Comparison of ENCODE assay signal across 8 cellular contexts in genomic region chr17:28598389-28598788, GRCh38. TPM values are rescaled to one million over a fixed set of nuclear protein-coding genes. Genes with fewer than 3 reads are reported as not detected.
DNase-seq lines count a peak whose midpoint lies in the region; ATAC-seq, FAIRE-seq and TF ChIP-seq lines count a peak whose summit lies in the region.

No MANE protein-coding gene starts in this region.

- no peaks in the 10 kb centered on the region for H3K36me3 ChIP-seq in astrocyte (ENCODE audit: insufficient read depth, low read length)

- no peaks in the 10 kb centered on the region for H4K20me1 ChIP-seq in astrocyte (ENCODE audit: insufficient read depth, low read length)

- H3K27me3 ChIP-seq in astrocyte (ENCODE audit: insufficient read depth, low read length): no peaks in the 10 kb centered on the region

- H3K9me3 Mint-ChIP-seq in astrocyte (ENCODE audit: unreplicated experiment): no peaks in the 10 kb centered on the region
- H3K9me3 Mint-ChIP-seq in mesothelial cell of epicardium: no peaks in the 10 kb centered on the region

- FAIRE-seq in astrocyte (lab: Jason Lieb, UNC): no peak

- H2AFZ ChIP-seq in astrocyte (ENCODE audit: low read depth, low read length): peak overlapping the region; percentile 88

- no peaks in the 10 kb centered on the region for H3K9me3 ChIP-seq in astrocyte (ENCODE audit: insufficient read depth, low read depth, low read length)

- H3K4me3 Mint-ChIP-seq in astrocyte (ENCODE audit: unreplicated experiment) (peak overlapping the region; percentile 89), mesothelial cell of epicardium (peak overlapping the region; percentile 84)

- peaks cover 4% of the 10 kb centered on the region for H3K4me1 Mint-ChIP-seq in astrocyte (ENCODE audit: low read depth, unreplicated experiment)
- H3K4me1 Mint-ChIP-seq in mesothelial cell of epicardium: peaks cover 19% of the 10 kb centered on the region

- in situ Hi-C loops in G401 (cut with HindIII; ENCODE audit: low sequenced_read_pairs): no loop called here

- peak overlapping the region; percentile 56 for H3K27ac Mint-ChIP-seq in astrocyte (ENCODE audit: unreplicated experiment)
- H3K27ac Mint-ChIP-seq in mesothelial cell of epicardium: peak overlapping the region; percentile 89

- TF ChIP-seq CTCF in C4-2B (conservative IDR thresholded peaks at IDR 0.05) (no peak), astrocyte (IDR thresholded peaks at IDR 0.05; ENCODE audit: insufficient read depth, low read depth, low read length) (no peak), mesothelial cell of epicardium (IDR thresholded peaks at IDR 0.05; ENCODE audit: unreplicated experiment) (no peak)

- peaks cover 24% of the 10 kb centered on the region for H3K79me2 ChIP-seq in astrocyte (ENCODE audit: insufficient read depth, low read length)

- H3K4me3 ChIP-seq in astrocyte (ENCODE audit: insufficient read depth, low read depth, low read length): peak overlapping the region; percentile 83

- peak; percentile 5 for ATAC-seq in HG02938 (IDR thresholded peaks at IDR 0.05; ENCODE audit: unreplicated experiment)
- ATAC-seq in GM18870 (IDR thresholded peaks at IDR 0.05; ENCODE audit: unreplicated experiment): no peak

- H3K4me2 ChIP-seq in astrocyte (ENCODE audit: low read length): peak overlapping the region; percentile 92

- peak overlapping the region; percentile 84 for H3K27ac ChIP-seq in C4-2B
- H3K27ac ChIP-seq in astrocyte (ENCODE audit: low read depth, low read length): peak overlapping the region; percentile 93

- peaks cover 9% of the 10 kb centered on the region for H3K4me1 ChIP-seq in astrocyte (ENCODE audit: insufficient read depth, low read length)

- H3K36me3 Mint-ChIP-seq in astrocyte (ENCODE audit: low read depth, unreplicated experiment): no peaks in the 10 kb centered on the region
- H3K36me3 Mint-ChIP-seq in mesothelial cell of epicardium: no peaks in the 10 kb centered on the region

- H3K27me3 Mint-ChIP-seq in astrocyte (ENCODE audit: low read depth, unreplicated experiment): no peaks in the 10 kb centered on the region
- no peaks in the 10 kb centered on the region for H3K27me3 Mint-ChIP-seq in mesothelial cell of epicardium (ENCODE audit: low read depth)

- DNase-seq in astrocyte (ENCODE audit: low read depth) (no peak), mesothelial cell of epicardium (ENCODE audit: low spot score in 2 of 2, unreplicated experiment in 2 of 2) (no peak), islet precursor cell (no peak), superior temporal gyrus (ENCODE audit: extremely low spot score) (no peak), G401 (ENCODE audit: low spot score) (no peak)

- H3K9ac ChIP-seq in astrocyte (ENCODE audit: low read length): peak overlapping the region; percentile 91

RNA-seq across cellular contexts. Expression of gene SPAG5, which starts 0.4 kb away (rescaled TPM):
- total RNA-seq in astrocyte: 7.0 and 8.7 TPM in 2 replicates
- 32.1 to 45.2 TPM (median 42.0 TPM) in 3 replicates for total RNA-seq in mesothelial cell of epicardium
- 78.8 and 91.2 TPM in 2 replicates for total RNA-seq in G401 (2014; rRNA removed; shearing (Covaris generic))

RNA-seq across cellular contexts. Expression of gene RSKR, which starts 15.6 kb away (rescaled TPM):
- 10.4 and 13.5 TPM in 2 replicates for total RNA-seq in astrocyte
- 24.0 to 31.3 TPM (median 26.3 TPM) in 3 replicates for total RNA-seq in mesothelial cell of epicardium
- total RNA-seq in G401 (2014; rRNA removed; shearing (Covaris generic)): 1.3 and 2.7 TPM in 2 replicates

RNA-seq across cellular contexts. Expression of gene ALDOC, which starts 21.7 kb away (rescaled TPM):
- 10.3 and 11.7 TPM in 2 replicates for total RNA-seq in astrocyte
- total RNA-seq in mesothelial cell of epicardium: 22.6 to 24.6 TPM (median 22.6 TPM) in 3 replicates
- total RNA-seq in G401 (2014; rRNA removed; shearing (Covaris generic)): 34.5 and 49.8 TPM in 2 replicates

RNA-seq across cellular contexts. Expression of gene PIGS, which starts 27.1 kb away (rescaled TPM):
- 71.5 and 88.2 TPM in 2 replicates for total RNA-seq in astrocyte
- total RNA-seq in mesothelial cell of epicardium: 75.2 to 80.7 TPM (median 78.7 TPM) in 3 replicates
- 50.8 and 64.4 TPM in 2 replicates for total RNA-seq in G401 (2014; rRNA removed; shearing (Covaris generic))

RNA-seq across cellular contexts. Expression of gene UNC119, which starts 46.0 kb away (rescaled TPM):
- total RNA-seq in astrocyte (23.1 and 27.7 TPM in 2 replicates), mesothelial cell of epicardium (61.0 to 66.2 TPM (median 61.2 TPM) in 3 replicates)
- total RNA-seq in G401 (2014; rRNA removed; shearing (Covaris generic)): 59.0 and 60.4 TPM in 2 replicates
